19 cellular contexts compared by ENCODE assay signal in genomic region chr3:179658584-179658983, GRCh38. TPM values are rescaled to one million over a fixed set of nuclear protein-coding genes. Genes with fewer than 3 reads are reported as not detected.
A peak's percentile ranks its signal among the peaks of the same experiment; 100 is the strongest.
DNase-seq lines count a peak whose midpoint lies in the region; ATAC-seq and TF ChIP-seq lines count a peak whose summit lies in the region.
"Had no signal": no experiment of that assay in that cellular context is flagged by ENCODE, and none has a peak within 500 bp of the region (broad histone marks: within the 10 kb centered on the region; RNA-seq: fewer than 3 reads in every experiment).

No MANE protein-coding gene starts in this region.

- H3K36me3 Mint-ChIP-seq in WTC11 (peaks cover 14% of the 10 kb centered on the region), nephron (ENCODE audit: low read depth) (peaks cover 9% of the 10 kb centered on the region), type B pancreatic cell (peaks cover 22% of the 10 kb centered on the region)

- H3K27me3 ChIP-seq in cardiac muscle cell (no peaks in the 10 kb centered on the region), foreskin keratinocyte (no peaks in the 10 kb centered on the region)
- H3K27me3 ChIP-seq: BE2C had no signal

- H3K36me3 ChIP-seq in cardiac muscle cell: no peaks in the 10 kb centered on the region
- H3K36me3 ChIP-seq: BE2C had no signal

- peak in 1 of 2 donors; percentile 58 for DNase-seq in cardiac muscle cell (ENCODE audit: low read depth in 1 of 2, low spot score in 1 of 2)
- DNase-seq in left cardiac atrium: no peak
- DNase-seq in WTC11 (ENCODE audit: low spot score): no peak
- DNase-seq in type B pancreatic cell (ENCODE audit: extremely low spot score, unreplicated experiment): peak; percentile 20
- no peak for DNase-seq in foreskin keratinocyte
- DNase-seq in stimulated activated naive CD4-positive, alpha-beta T cell treated with Interleukin-2 at 50 U/mL for 16 hours (lab: John Stamatoyannopoulos, UW): no peak
- DNase-seq: BE2C; Caco-2; CD4-positive, alpha-beta T cell; GDM1; HFFc6; Kasumi-1; NCI-H1105; NCI-H2081; NCI-H2171 treated with DMSO at 0.1 percent for 48 hours; SHP77 had no signal

- no peaks in the 10 kb centered on the region for H3K9me3 ChIP-seq in cardiac muscle cell (ENCODE audit: low read depth)
- H3K9me3 ChIP-seq: BE2C, Caco-2 had no signal

- H3K27ac Mint-ChIP-seq in WTC11: 0 out of 2 replicates have a peak overlapping the region, but pooled peaks have one; percentile 55
- peak overlapping the region in 2 of 3 experiments; percentile 29 to 32 for H3K27ac Mint-ChIP-seq in nephron
- no peak overlapping the region for H3K27ac Mint-ChIP-seq in type B pancreatic cell
- H3K27ac Mint-ChIP-seq: CD4-positive, alpha-beta T cell; HFFc6; IgD-negative memory B cell had no signal

- ATAC-seq in left cardiac atrium (no peak), WTC11 (no peak), foreskin keratinocyte (no peak)

- intact Hi-C loops in left cardiac atrium (cut with DNase I): no loop called here

- H3K9me3 Mint-ChIP-seq in WTC11: no peaks in the 10 kb centered on the region
- H3K9me3 Mint-ChIP-seq in nephron: no peaks in the 10 kb centered on the region
- peaks cover 5% of the 10 kb centered on the region for H3K9me3 Mint-ChIP-seq in type B pancreatic cell
- H3K9me3 Mint-ChIP-seq: CD4-positive, alpha-beta T cell; HFFc6; IgD-negative memory B cell had no signal

- H3K27me3 Mint-ChIP-seq in WTC11 (ENCODE audit: low read depth) (no peaks in the 10 kb centered on the region), nephron (ENCODE audit: low read depth) (no peaks in the 10 kb centered on the region), type B pancreatic cell (no peaks in the 10 kb centered on the region)
- H3K27me3 Mint-ChIP-seq: CD4-positive, alpha-beta T cell; IgD-negative memory B cell had no signal

- H3K4me1 Mint-ChIP-seq in WTC11 (peaks cover 47% of the 10 kb centered on the region), nephron (peaks cover 76% of the 10 kb centered on the region), type B pancreatic cell (ENCODE audit: unreplicated experiment) (peaks cover 42% of the 10 kb centered on the region)

- TF ChIP-seq CTCF in cardiac muscle cell (IDR thresholded peaks at IDR 0.05; ENCODE audit: low read depth, low read length): no peak
- TF ChIP-seq CTCF in WTC11 (IDR thresholded peaks at IDR 0.05): no peak
- no peak for TF ChIP-seq CTCF in nephron (IDR thresholded peaks at IDR 0.05; ENCODE audit: unreplicated experiment in 3 of 3)
- TF ChIP-seq CTCF in type B pancreatic cell (conservative IDR thresholded peaks at IDR 0.05): no peak
- no peak for TF ChIP-seq CTCF in foreskin keratinocyte (conservative IDR thresholded peaks at IDR 0.05)

- H3K27ac ChIP-seq in cardiac muscle cell (peak overlapping the region; percentile 76), foreskin keratinocyte (no peak overlapping the region)
- H3K27ac ChIP-seq: HL-60 had no signal

- no peak overlapping the region for H3K4me3 ChIP-seq in cardiac muscle cell

- POLR2A ChIA-PET in WTC11 (lab: Charles Lee): no interaction called here

- H3K4me1 ChIP-seq in cardiac muscle cell (ENCODE audit: low read depth): peaks cover 39% of the 10 kb centered on the region
- H3K4me1 ChIP-seq in foreskin keratinocyte: peaks cover 10% of the 10 kb centered on the region
- H3K4me1 ChIP-seq: Caco-2 had no signal

- CTCF ChIA-PET in WTC11 (lab: Charles Lee): interaction anchor here (1.2 to 2.7 kb wide), 2 partner anchors 9 to 109 kb away, joined by 4 to 21 read pairs; no protein-coding TSS in a partner anchor

- H3K4me3 Mint-ChIP-seq in WTC11 (no peak overlapping the region), nephron (peak overlapping the region in 1 of 3 experiments; percentile 53), type B pancreatic cell (no peak overlapping the region)
- H3K4me3 Mint-ChIP-seq: CD4-positive, alpha-beta T cell; HFFc6; IgD-negative memory B cell had no signal

TF ChIP-seq in WTC11, 78 proteins besides CTCF, POLR2A, EP300 and RAD21 (continues in another document):
- TF ChIP-seq FOXJ3 (CRISPR knock-in tag; IDR thresholded peaks at IDR 0.05; ENCODE audit: borderline replicate concordance): no peak
- TF ChIP-seq PREB (CRISPR knock-in tag; IDR thresholded peaks at IDR 0.05; ENCODE audit: borderline replicate concordance): no peak
- TF ChIP-seq SMAD3 (CRISPR knock-in tag; IDR thresholded peaks at IDR 0.05; ENCODE audit: borderline replicate concordance): no peak
- TF ChIP-seq ZNF532 (CRISPR knock-in tag; IDR thresholded peaks at IDR 0.05; ENCODE audit: borderline replicate concordance): no peak
- no peak for TF ChIP-seq IRF2 (CRISPR knock-in tag; IDR thresholded peaks at IDR 0.05; ENCODE audit: borderline replicate concordance, low read depth)
- TF ChIP-seq SOX15 (CRISPR knock-in tag; IDR thresholded peaks at IDR 0.05): no peak
- no peak for TF ChIP-seq TCF7 (CRISPR knock-in tag; IDR thresholded peaks at IDR 0.05; ENCODE audit: low read depth)
- no peak for TF ChIP-seq EMX1 (CRISPR knock-in tag; IDR thresholded peaks at IDR 0.05)
- TF ChIP-seq MAX (CRISPR knock-in tag; IDR thresholded peaks at IDR 0.05): no peak
- TF ChIP-seq ZNF396 (CRISPR knock-in tag; IDR thresholded peaks at IDR 0.05; ENCODE audit: borderline replicate concordance): no peak
- no peak for TF ChIP-seq GTF2I (CRISPR knock-in tag; conservative IDR thresholded peaks at IDR 0.05)
- TF ChIP-seq ZNF263 (CRISPR knock-in tag; IDR thresholded peaks at IDR 0.05; ENCODE audit: low read depth): no peak
- no peak for TF ChIP-seq USF2 (CRISPR knock-in tag; IDR thresholded peaks at IDR 0.05)

RNA-seq across cellular contexts. Expression of gene USP13, which starts 5.7 kb away (rescaled TPM):
- 28.6 and 30.6 TPM in 2 replicates for total RNA-seq in cardiac muscle cell
- 31.1 and 54.7 TPM in 2 replicates for polyA plus RNA-seq in cardiac muscle cell
- 10 to 100 TPM; 57.5 to 57.7 TPM for total RNA-seq in left cardiac atrium
- 24.8 to 27.2 TPM (median 26.8 TPM) in 3 replicates for total RNA-seq in WTC11 (2021)
- total RNA-seq in type B pancreatic cell (ENCODE audit: low replicate concordance): 5.4 and 18.3 TPM in 2 replicates
- 5.7 and 7.2 TPM in 2 replicates for total RNA-seq in foreskin keratinocyte
- polyA plus RNA-seq in foreskin keratinocyte: 1.3 and 1.7 TPM in 2 replicates

RNA-seq across cellular contexts. Expression of gene NDUFB5, which starts 54.0 kb away (rescaled TPM):
- 140 and 174 TPM in 2 replicates for total RNA-seq in cardiac muscle cell
- polyA plus RNA-seq in cardiac muscle cell: 309 and 317 TPM in 2 replicates
- total RNA-seq in left cardiac atrium: 100 to 1,000 TPM; 244 to 250 TPM
- total RNA-seq in WTC11 (2021): 95.6 to 114 TPM (median 104 TPM) in 3 replicates
- 91.5 and 98.6 TPM in 2 replicates for total RNA-seq in type B pancreatic cell (ENCODE audit: low replicate concordance)
- total RNA-seq in foreskin keratinocyte: 70.0 and 74.1 TPM in 2 replicates
- polyA plus RNA-seq in foreskin keratinocyte: 70.1 and 73.2 TPM in 2 replicates

RNA-seq across cellular contexts. Expression of gene MRPL47, which starts 54.1 kb away (rescaled TPM):
- 32.0 and 41.6 TPM in 2 replicates for total RNA-seq in cardiac muscle cell
- 75.1 and 106 TPM in 2 replicates for polyA plus RNA-seq in cardiac muscle cell
- 10 to 100 TPM; 34.4 to 50.5 TPM for total RNA-seq in left cardiac atrium
- total RNA-seq in WTC11 (2021): 55.9 to 68.9 TPM (median 61.3 TPM) in 3 replicates
- total RNA-seq in type B pancreatic cell (ENCODE audit: low replicate concordance): 38.2 and 47.9 TPM in 2 replicates
- total RNA-seq in foreskin keratinocyte: 53.2 and 58.3 TPM in 2 replicates
- polyA plus RNA-seq in foreskin keratinocyte: 74.9 and 82.9 TPM in 2 replicates
